Comparison of ENCODE assay signal across 10 cellular contexts in the genomic region with DNA sequence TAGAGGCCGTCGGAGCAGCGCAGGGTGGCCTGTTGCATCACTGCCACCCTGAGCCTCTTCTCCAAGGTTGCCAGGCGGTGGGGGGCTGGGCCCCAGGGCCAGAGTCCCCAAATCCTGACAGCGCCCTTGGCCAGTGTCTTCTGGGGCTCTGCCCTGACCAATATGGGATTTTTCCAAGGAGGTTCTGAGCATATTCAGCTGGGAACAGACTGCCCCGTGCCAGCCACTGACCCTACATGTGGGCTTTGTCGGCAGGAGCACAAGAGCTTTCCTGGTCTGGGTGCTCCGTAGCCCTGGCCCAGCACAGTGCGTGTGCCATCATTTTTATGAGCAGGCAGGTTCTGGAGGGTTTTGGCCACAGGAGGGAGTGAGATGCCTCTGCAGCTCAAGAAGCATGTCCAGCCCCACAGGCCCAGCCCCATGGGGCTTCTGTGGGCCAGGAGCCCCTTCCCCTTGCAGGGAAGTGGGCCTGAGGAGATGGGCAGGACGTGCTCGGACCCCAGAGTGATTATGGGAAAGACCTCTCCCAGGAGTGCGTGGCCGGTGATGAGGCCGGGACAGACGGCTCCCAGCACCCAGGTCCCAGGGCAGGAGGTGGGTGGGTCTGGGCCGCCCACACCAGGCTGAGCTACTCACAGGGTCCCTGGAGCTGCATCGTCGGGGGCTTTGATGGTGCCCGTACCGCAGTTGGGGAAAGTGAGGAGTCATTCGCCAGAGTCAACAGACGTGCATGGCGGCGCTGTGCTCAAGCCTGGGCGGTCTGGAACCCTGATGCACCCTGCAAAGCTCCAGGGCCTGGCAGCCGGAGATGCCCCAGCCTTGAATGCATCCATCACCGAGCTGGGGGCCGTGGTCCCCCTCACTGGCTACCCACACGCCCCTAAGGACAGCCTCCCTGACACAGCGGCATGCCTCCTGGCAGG.
DNase-seq lines count a peak whose midpoint lies in the region; ATAC-seq, FAIRE-seq and TF ChIP-seq lines count a peak whose summit lies in the region.
"Had no signal": no experiment of that assay in that cellular context is flagged by ENCODE, and none has a peak within 500 bp of the region (broad histone marks: within the 10 kb centered on the region; RNA-seq: fewer than 3 reads in every experiment).

No MANE protein-coding gene starts in this region.

- H3K27ac ChIP-seq in cingulate gyrus (ENCODE audit: low read depth, low read length) (peak overlapping the region; percentile 82), right lobe of liver (no peak overlapping the region), upper lobe of right lung (peak overlapping the region; percentile 85)
- H3K27ac ChIP-seq: 22Rv1 had no signal

- TF ChIP-seq CTCF in right lobe of liver (IDR thresholded peaks at IDR 0.05) (peak in 2 of 4 donors; percentile 12 to 19), upper lobe of right lung (IDR thresholded peaks at IDR 0.05) (peak; percentile 17)

- FAIRE-seq in frontal cortex (lab: Jason Lieb, UNC) = no peak

- no peaks in the 10 kb centered on the region for H3K36me3 ChIP-seq in right lobe of liver
- H3K36me3 ChIP-seq in upper lobe of right lung = no peaks in the 10 kb centered on the region

- H3K4me3 ChIP-seq in right lobe of liver = no peak overlapping the region
- no peak overlapping the region for H3K4me3 ChIP-seq in upper lobe of right lung

- H3K27me3 ChIP-seq in right lobe of liver = no peaks in the 10 kb centered on the region
- H3K27me3 ChIP-seq in upper lobe of right lung = no peaks in the 10 kb centered on the region

- H3K9me3 ChIP-seq in right lobe of liver (no peaks in the 10 kb centered on the region), upper lobe of right lung (no peaks in the 10 kb centered on the region)

- DNase-seq in DMS53 (lab: John Stamatoyannopoulos, UW) (peak; percentile 34), DMS53 treated with DMSO at 0.1 percent for 48 hours (lab: John Stamatoyannopoulos, UW; ENCODE audit: unreplicated experiment) (no peak), right lobe of liver (peak; percentile 22 to 54 (median 47)), upper lobe of right lung (no peak), frontal cortex (ENCODE audit: low spot score in 2 of 2) (no peak), hippocampal formation (lab: John Stamatoyannopoulos, UW) (no peak), superior temporal gyrus (ENCODE audit: extremely low spot score) (no peak)
- DNase-seq: activated CD4-positive, alpha-beta memory T cell treated with anti-CD3 and anti-CD28 coated beads, Interleukin-2, amount 10 ng/mL, durations not matched to agents 7 days and 5 days had no signal

- H3K4me1 ChIP-seq in right lobe of liver (peaks cover 0 to 13% (median 5%) of the 10 kb centered on the region in 4 donors), upper lobe of right lung (peaks cover 22% of the 10 kb centered on the region)

- ATAC-seq in right lobe of liver (no peak), upper lobe of right lung (no peak)

- no peak for TF ChIP-seq POLR2A in right lobe of liver (IDR thresholded peaks at IDR 0.05)

- WGBS in right lobe of liver (ENCODE audit: insufficient coverage, low coverage, low lambda C conversion rate, missing lambda C conversion rate) = 88% methylated on average over 9 of the region's 30 CpGs

- intact Hi-C loops in right lobe of liver (cut with DNase I) (loop anchor here (5.0 to 10.0 kb wide), 3 partner anchors 71 to 169 kb away; a partner anchor contains a TSS), upper lobe of right lung (cut with DNase I) (loop anchor here (5.0 kb wide), 1 partner anchor 174 kb away; no protein-coding TSS in a partner anchor)

Comparison
In these comparisons a context has a peak if more than half of its experiments do, and no peak if none do; other contexts are left out.
1. DNase-seq: peak in DMS53 (single experiment) and right lobe of liver (3 of 3); none in DMS53 treated with DMSO at 0.1 percent for 48 hours (single experiment), upper lobe of right lung (single experiment), frontal cortex (0 of 2), hippocampal formation (0 of 2) and superior temporal gyrus (single experiment).
2. H3K27ac ChIP-seq: peak in cingulate gyrus (single experiment) and upper lobe of right lung (single experiment); none in right lobe of liver (0 of 3).